14 cellular contexts compared by ENCODE assay signal in the genomic region with DNA sequence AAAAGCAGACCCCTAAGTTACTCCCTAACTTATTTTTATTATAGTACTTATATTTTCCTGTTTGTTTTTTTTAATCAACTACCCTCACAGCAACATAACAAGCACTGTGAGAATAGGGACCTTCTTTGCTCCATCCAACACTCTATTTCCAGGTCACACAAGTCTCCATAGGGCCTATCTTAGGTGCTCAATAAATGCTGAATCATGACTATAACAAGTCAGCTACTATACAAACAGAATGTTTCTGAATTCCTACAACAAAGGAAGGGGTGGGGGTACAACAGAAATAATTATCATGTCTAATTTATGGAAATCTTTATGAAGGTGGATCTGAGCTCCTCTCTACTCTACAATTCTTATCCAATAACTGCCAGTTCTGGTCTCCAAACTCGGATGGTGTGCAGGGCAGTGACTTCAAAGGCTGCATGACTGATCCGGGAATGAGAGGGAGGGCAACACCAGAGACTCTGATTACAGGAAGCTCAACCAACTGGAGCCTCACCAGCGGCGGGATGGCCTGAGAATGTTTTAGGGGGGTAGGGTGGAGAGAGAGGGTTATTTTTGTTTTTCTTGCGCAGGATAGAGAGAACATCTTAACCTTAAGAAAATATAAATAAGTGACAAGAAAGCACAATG.
A peak's percentile ranks its signal among the peaks of the same experiment; 100 is the strongest.
DNase-seq lines count a peak whose midpoint lies in the region; ATAC-seq and TF ChIP-seq lines count a peak whose summit lies in the region.
"Had no signal": no experiment of that assay in that cellular context is flagged by ENCODE, and none has a peak within 500 bp of the region (broad histone marks: within the 10 kb centered on the region; RNA-seq: fewer than 3 reads in every experiment).

No MANE protein-coding gene starts in this region.

- no peaks in the 10 kb centered on the region for H3K27me3 ChIP-seq in CD8-positive, alpha-beta T cell (ENCODE audit: insufficient read depth, low read length)
- peaks cover 0 to 6% of the 10 kb centered on the region in 2 experiments for H3K27me3 ChIP-seq in mesenchymal stem cell (ENCODE audit: control insufficient read depth in 1 of 2, insufficient read depth in 1 of 2, low read length in 2 of 2)
- H3K27me3 ChIP-seq: transverse colon had no signal

- H3K14ac ChIP-seq in mesenchymal stem cell (ENCODE audit: low read length in 2 of 2), result no peak overlapping the region

- H3K4me2 ChIP-seq in mesenchymal stem cell (ENCODE audit: low read length, poor library complexity, severe bottlenecking), result no peak overlapping the region

- no peak overlapping the region for H3K4ac ChIP-seq in mesenchymal stem cell (ENCODE audit: low read depth in 1 of 2, low read length in 2 of 2)

- H3K36me3 ChIP-seq in CD8-positive, alpha-beta T cell (ENCODE audit: insufficient read depth, low read length), result peaks cover 44% of the 10 kb centered on the region
- no peaks in the 10 kb centered on the region for H3K36me3 ChIP-seq in mesenchymal stem cell (ENCODE audit: control insufficient read depth in 1 of 2, insufficient read depth in 2 of 2, low read depth in 1 of 2, low read length in 2 of 2)
- H3K36me3 ChIP-seq: gastrocnemius medialis, transverse colon had no signal

- H3K4me1 Mint-ChIP-seq in CD8-positive, alpha-beta T cell (ENCODE audit: low read depth), result peaks cover 84% of the 10 kb centered on the region
- H3K4me1 Mint-ChIP-seq in HFFc6 (ENCODE audit: low read depth), result peaks cover 31% of the 10 kb centered on the region
- H3K4me1 Mint-ChIP-seq in activated naive CD8-positive, alpha-beta T cell (ENCODE audit: low read depth), result peaks cover 83% of the 10 kb centered on the region
- H3K4me1 Mint-ChIP-seq: naive B cell had no signal

- H2AFZ ChIP-seq in mesenchymal stem cell (ENCODE audit: low read depth, low read length), result no peak overlapping the region
- H2AFZ ChIP-seq: GM23248 had no signal

- H3K9ac ChIP-seq in mesenchymal stem cell (ENCODE audit: low read length), result no peak overlapping the region
- H3K9ac ChIP-seq: GM23248 had no signal

- no peaks in the 10 kb centered on the region for H3K79me1 ChIP-seq in mesenchymal stem cell (replicated peaks; ENCODE audit: low read length, poor library complexity, severe bottlenecking)

- no peak overlapping the region for H3K27ac ChIP-seq in CD8-positive, alpha-beta T cell (ENCODE audit: low read depth, low read length)
- no peak overlapping the region for H3K27ac ChIP-seq in mesenchymal stem cell (ENCODE audit: low read length, poor library complexity, severe bottlenecking)
- H3K27ac ChIP-seq: gastrocnemius medialis, GM23248, transverse colon had no signal

- TF ChIP-seq CTCF in CD8-positive, alpha-beta T cell (IDR thresholded peaks at IDR 0.05), result no peak
- TF ChIP-seq CTCF in HFFc6 (IDR thresholded peaks at IDR 0.05), result no peak

- peaks cover 75% of the 10 kb centered on the region for H3K36me3 Mint-ChIP-seq in CD8-positive, alpha-beta T cell
- no peaks in the 10 kb centered on the region for H3K36me3 Mint-ChIP-seq in HFFc6 (ENCODE audit: low read depth)
- peaks cover 22% of the 10 kb centered on the region for H3K36me3 Mint-ChIP-seq in activated naive CD8-positive, alpha-beta T cell
- H3K36me3 Mint-ChIP-seq: naive B cell had no signal

- H3K27me3 Mint-ChIP-seq in CD8-positive, alpha-beta T cell (ENCODE audit: low read depth), result no peaks in the 10 kb centered on the region
- H3K27me3 Mint-ChIP-seq in HFFc6 (ENCODE audit: insufficient read depth), result peaks cover under 1% of the 10 kb centered on the region; the same call in 1 of the 2 replicates
- no peaks in the 10 kb centered on the region for H3K27me3 Mint-ChIP-seq in activated naive CD8-positive, alpha-beta T cell
- H3K27me3 Mint-ChIP-seq: naive B cell had no signal

- CTCF ChIA-PET in CD8-positive, alpha-beta T cell (lab: Charles Lee), result interaction anchor here (0.5 to 3.1 kb wide), 10 partner anchors 11 to 514 kb away, joined by 3 to 14 read pairs (median 4); no protein-coding TSS in a partner anchor

- H3K23ac ChIP-seq in mesenchymal stem cell (ENCODE audit: low read length in 2 of 2), result no peak overlapping the region

- no peak overlapping the region for H2BK5ac ChIP-seq in mesenchymal stem cell (ENCODE audit: low read depth, low read length, poor library complexity, severe bottlenecking)

- no peak overlapping the region for H2AK5ac ChIP-seq in mesenchymal stem cell (ENCODE audit: low read length, severe bottlenecking)

- no peak for ATAC-seq in CD8-positive, alpha-beta T cell
- no peak for ATAC-seq in HG02970 (IDR thresholded peaks at IDR 0.05; ENCODE audit: low FRiP score, unreplicated experiment)
- ATAC-seq in HG03159 (IDR thresholded peaks at IDR 0.05; ENCODE audit: unreplicated experiment), result no peak
- ATAC-seq: gastrocnemius medialis had no signal

- no peak overlapping the region for H2BK120ac ChIP-seq in mesenchymal stem cell (ENCODE audit: low read depth, low read length)

- H4K8ac ChIP-seq in mesenchymal stem cell (ENCODE audit: low read length), result no peak overlapping the region

- peaks cover 92% of the 10 kb centered on the region for H3K4me1 ChIP-seq in CD8-positive, alpha-beta T cell (ENCODE audit: insufficient read depth, low read length)
- peaks cover 5% of the 10 kb centered on the region for H3K4me1 ChIP-seq in mesenchymal stem cell (ENCODE audit: control insufficient read depth, insufficient read depth, low read depth, low read length)
- H3K4me1 ChIP-seq: gastrocnemius medialis, transverse colon had no signal

- no peak overlapping the region for H3K18ac ChIP-seq in mesenchymal stem cell (ENCODE audit: low read depth in 1 of 2, low read length in 2 of 2)

- no peaks in the 10 kb centered on the region for H3K9me3 Mint-ChIP-seq in CD8-positive, alpha-beta T cell
- no peaks in the 10 kb centered on the region for H3K9me3 Mint-ChIP-seq in HFFc6
- H3K9me3 Mint-ChIP-seq in activated naive CD8-positive, alpha-beta T cell (ENCODE audit: low read depth), result no peaks in the 10 kb centered on the region
- H3K9me3 Mint-ChIP-seq: naive B cell had no signal

- no peak overlapping the region for H4K91ac ChIP-seq in mesenchymal stem cell (ENCODE audit: low read length)

- peak overlapping the region; percentile 22 for H3K4me3 Mint-ChIP-seq in CD8-positive, alpha-beta T cell
- H3K4me3 Mint-ChIP-seq in HFFc6, result peak overlapping the region; percentile 4; the same call in 1 of the 2 replicates
- H3K4me3 Mint-ChIP-seq in activated naive CD8-positive, alpha-beta T cell, result no peak overlapping the region
- H3K4me3 Mint-ChIP-seq: naive B cell had no signal

- no peak overlapping the region for H3K4me3 ChIP-seq in CD8-positive, alpha-beta T cell (ENCODE audit: low read depth, low read length)
- H3K4me3 ChIP-seq in mesenchymal stem cell (ENCODE audit: insufficient read depth in 1 of 2, low read depth in 1 of 2, low read length in 2 of 2), result no peak overlapping the region
- H3K4me3 ChIP-seq: gastrocnemius medialis, GM23248, transverse colon had no signal

- no peaks in the 10 kb centered on the region for H3K9me3 ChIP-seq in CD8-positive, alpha-beta T cell (ENCODE audit: low read length)
- no peaks in the 10 kb centered on the region for H3K9me3 ChIP-seq in mesenchymal stem cell (ENCODE audit: control insufficient read depth, low read length)
- H3K9me3 ChIP-seq: gastrocnemius medialis, transverse colon had no signal

- WGBS in mesenchymal stem cell, result 75% methylated on average over 4 of the region's 5 CpGs

- POLR2A ChIA-PET in CD8-positive, alpha-beta T cell (lab: Charles Lee), result interaction anchor here (1.4 to 4.2 kb wide), 6 partner anchors 11 to 110 kb away, joined by 3 to 16 read pairs (median 4); no protein-coding TSS in a partner anchor

- intact Hi-C loops in CD8-positive, alpha-beta T cell (cut with DNase I, micrococcal nuclease), result loop anchor here in 1 of 2 experiments (1.0 kb wide), 2 partner anchors 7 to 9 kb away; no protein-coding TSS in a partner anchor

- DNase-seq in CD8-positive, alpha-beta T cell, result no peak
- DNase-seq in HFFc6 (no peak), mesenchymal stem cell (peak; percentile 29), OCI-M2 (lab: John Stamatoyannopoulos, UW; ENCODE audit: unreplicated experiment) (no peak)
- DNase-seq: activated CD4-positive, CD25-positive, alpha-beta regulatory T cell treated with anti-CD3 and anti-CD28 coated beads, Interleukin-2, amount 50 U/mL, for 72 hours; activated T-cell treated with anti-CD3 and anti-CD28 coated beads, Interleukin-2, amount 50 U/mL, for 1 hour; gastrocnemius medialis; naive B cell; Right ventricle myocardium superior; transverse colon had no signal

- peak overlapping the region in 1 of 2 experiments; percentile 77 for H2BK12ac ChIP-seq in mesenchymal stem cell (ENCODE audit: low read length in 2 of 2)

- peak overlapping the region; percentile 81 for H3K27ac Mint-ChIP-seq in CD8-positive, alpha-beta T cell
- H3K27ac Mint-ChIP-seq in HFFc6, result no peak overlapping the region
- peak overlapping the region; percentile 91 for H3K27ac Mint-ChIP-seq in activated naive CD8-positive, alpha-beta T cell

- H2BK15ac ChIP-seq in mesenchymal stem cell (ENCODE audit: low read depth, poor library complexity, severe bottlenecking), result no peak overlapping the region
